Comparison of ENCODE assay signal across 10 cellular contexts in the genomic region with DNA sequence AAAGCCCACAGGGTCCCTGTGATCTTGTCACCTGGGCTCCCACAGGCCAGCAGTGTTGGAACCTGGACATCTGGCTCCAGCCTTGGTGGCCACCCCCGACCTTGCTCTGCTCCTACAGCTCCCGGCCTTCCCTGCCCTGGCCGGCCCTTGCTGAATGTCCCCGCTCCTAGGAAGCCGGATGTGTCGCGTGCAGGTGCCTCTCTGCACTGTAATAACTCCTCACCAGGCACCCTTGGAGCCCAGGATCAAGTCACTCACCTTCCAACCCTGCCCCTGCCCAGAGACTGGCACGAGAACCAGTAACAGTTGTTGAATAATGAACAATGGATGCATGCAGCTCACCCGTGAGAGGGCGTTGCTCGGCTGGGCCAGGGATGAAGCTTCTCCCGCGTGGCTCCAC. TPM values are rescaled to one million over a fixed set of nuclear protein-coding genes. Genes with fewer than 3 reads are reported as not detected.
"Had no signal": no experiment of that assay in that cellular context is flagged by ENCODE, and none has a peak within 500 bp of the region (broad histone marks: within the 10 kb centered on the region; RNA-seq: fewer than 3 reads in every experiment).

No MANE protein-coding gene starts in this region.

- H3K27me3 Mint-ChIP-seq: activated naive CD4-positive, alpha-beta T cell treated with anti-CD3 and anti-CD28 coated beads, Interleukin-2, amount 10 ng/mL, durations not matched to agents 7 days and 5 days; T-cell had no signal

- H3K4me1 Mint-ChIP-seq: activated naive CD4-positive, alpha-beta T cell treated with anti-CD3 and anti-CD28 coated beads, Interleukin-2, amount 10 ng/mL, durations not matched to agents 7 days and 5 days had no signal

- H3K4me3 ChIP-seq: esophagus muscularis mucosa, left lung, SJSA1 had no signal

- H3K27ac Mint-ChIP-seq: activated CD8-positive, alpha-beta T cell treated with anti-CD3 and anti-CD28 coated beads, Interleukin-2, amount 10 ng/mL, durations not matched to agents 7 days and 5 days; activated naive CD4-positive, alpha-beta T cell treated with anti-CD3 and anti-CD28 coated beads, Interleukin-2, amount 10 ng/mL, durations not matched to agents 7 days and 5 days; activated T-helper 2 cell treated with anti-CD3 and anti-CD28 coated beads, Interferon-gamma antibody, Interleukin-2, Interleukin-4, amounts not matched to agents 10 μg/mL and 5 μg/mL and 100 μg/mL, durations not matched to agents 14 hours and 24 hours and 36 hours; T-cell had no signal

- H3K36me3 ChIP-seq: left lung, SJSA1 had no signal

- H3K9me3 Mint-ChIP-seq: activated naive CD4-positive, alpha-beta T cell treated with anti-CD3 and anti-CD28 coated beads, Interleukin-2, amount 10 ng/mL, durations not matched to agents 7 days and 5 days; activated T-helper 2 cell treated with anti-CD3 and anti-CD28 coated beads, Interferon-gamma antibody, Interleukin-2, Interleukin-4, amounts not matched to agents 10 μg/mL and 5 μg/mL and 100 μg/mL, durations not matched to agents 14 hours and 24 hours and 36 hours; T-cell had no signal

- H3K9me3 ChIP-seq: esophagus muscularis mucosa, left lung, SJSA1 had no signal

- H3K4me3 Mint-ChIP-seq: activated CD8-positive, alpha-beta T cell treated with anti-CD3 and anti-CD28 coated beads, Interleukin-2, amount 10 ng/mL, durations not matched to agents 7 days and 5 days; activated naive CD4-positive, alpha-beta T cell treated with anti-CD3 and anti-CD28 coated beads, Interleukin-2, amount 10 ng/mL, durations not matched to agents 7 days and 5 days; T-cell had no signal

- H3K27ac ChIP-seq: left lung, SJSA1 had no signal

- H3K4me1 ChIP-seq: left lung had no signal

- H3K36me3 Mint-ChIP-seq: activated naive CD4-positive, alpha-beta T cell treated with anti-CD3 and anti-CD28 coated beads, Interleukin-2, amount 10 ng/mL, durations not matched to agents 7 days and 5 days; T-cell had no signal

- ATAC-seq: right cardiac atrium had no signal

- DNase-seq: T1000 had no signal

- H3K27me3 ChIP-seq: esophagus muscularis mucosa, left lung, SJSA1 had no signal

RNA-seq across cellular contexts. Expression of gene PDE9A, which starts 12.1 kb away (rescaled TPM):
- total RNA-seq: myocyte had no signal
